Comparison of ENCODE assay signal across 8 cellular contexts in the genomic region with DNA sequence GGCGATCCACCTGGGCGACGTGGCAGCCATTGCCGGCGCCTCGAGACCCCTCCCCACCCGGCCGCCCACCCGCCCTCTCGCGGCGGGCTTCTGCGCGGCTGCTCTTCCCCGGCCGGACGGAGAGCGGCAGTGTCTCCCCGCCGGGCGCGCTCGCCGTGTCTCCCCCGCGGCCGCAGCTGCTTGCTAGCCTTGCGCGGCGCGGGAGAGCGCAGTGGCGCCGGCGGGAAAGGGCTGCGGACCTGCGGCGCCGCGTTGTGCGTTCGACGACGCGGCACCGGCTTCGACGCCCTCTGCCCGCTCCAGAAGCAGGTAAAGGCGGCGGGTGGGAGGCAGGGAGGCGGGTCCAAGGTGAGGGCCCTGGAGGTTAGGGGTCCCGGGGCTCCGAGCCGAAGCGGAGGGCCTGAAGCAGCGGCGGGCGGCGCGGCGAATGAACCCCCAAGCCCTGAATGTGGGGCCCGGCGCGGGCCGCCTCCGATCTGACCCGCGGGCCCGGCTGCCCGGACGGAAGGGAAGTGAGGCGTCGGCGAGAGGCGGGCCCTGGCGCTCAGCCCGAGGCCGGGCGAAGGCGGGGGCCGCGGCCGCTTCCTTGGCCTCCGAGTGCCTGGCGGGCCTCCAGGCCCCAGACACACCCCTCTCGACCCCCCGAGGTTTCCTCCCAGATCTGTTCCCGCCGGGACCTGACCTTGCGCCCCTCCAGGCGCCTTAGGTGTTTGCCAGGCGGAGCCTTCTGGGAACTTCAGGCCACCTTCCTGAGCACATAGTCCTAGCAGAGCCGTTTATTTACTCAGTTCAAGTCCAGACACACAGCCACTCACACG. TPM values are rescaled to one million over a fixed set of nuclear protein-coding genes. Genes with fewer than 3 reads are reported as not detected.
DNase-seq lines count a peak whose midpoint lies in the region; ATAC-seq, FAIRE-seq and TF ChIP-seq lines count a peak whose summit lies in the region.

A gene (plus strand): TSS at position 129 of the 818 bp plus-strand sequence. CDS start 40,491 bp downstream, outside the sequence.

- FAIRE-seq in H1 (lab: Jason Lieb, UNC): no peak

- no peak within 1 kb of the TSS for H3K23ac ChIP-seq in H1 (ENCODE audit: insufficient read length)

- no peaks in the 10 kb centered on the region for H4K20me1 ChIP-seq in H1 (replicated peaks in 1 of 2; ENCODE audit: control insufficient read depth in 1 of 2, insufficient read depth in 2 of 2, low read length in 2 of 2)

- peak within 1 kb of the TSS; percentile 98 for H4K5ac ChIP-seq in H1 (ENCODE audit: insufficient read length, low read depth, low read length)

- no peak within 1 kb of the TSS; the same call in 1 of the 2 replicates for H2BK12ac ChIP-seq in H1 (ENCODE audit: low read depth, low read length)

- intact Hi-C loops in CD4-positive, alpha-beta T cell (cut with DNase I, micrococcal nuclease): loop anchor here (1.0 to 10.0 kb wide), 14 partner anchors 65 to 840 kb away; a partner anchor contains a TSS

- peaks cover 40% of the 10 kb centered on the region for H3K4me1 Mint-ChIP-seq in CD4-positive, alpha-beta T cell (ENCODE audit: low read depth)

- peak; percentile 71 to 82 for TF ChIP-seq RAD21 in H1 (IDR thresholded peaks at IDR 0.05 in 1 of 2, conservative IDR thresholded peaks at IDR 0.05 in 1 of 2; ENCODE audit: low read depth in 2 of 2, low read length in 2 of 2)

- H3K4me1 ChIP-seq in H1 (replicated peaks in 1 of 4; ENCODE audit: control insufficient read depth in 3 of 4, insufficient read depth in 4 of 4, low read length in 3 of 4): peaks cover 0 to 12% (median 3%) of the 10 kb centered on the region in 4 experiments; a peak in 3 of 7 replicates
- peaks cover 14% of the 10 kb centered on the region for H3K4me1 ChIP-seq in mesodermal cell (ENCODE audit: control insufficient read depth, insufficient read depth, low read length, poor library complexity, severe bottlenecking)

- peak within 1 kb of the TSS; percentile 96 for H3K56ac ChIP-seq in H1 (replicated peaks; ENCODE audit: insufficient read length, low read depth, low read length)

- peaks cover 18% of the 10 kb centered on the region for H3K36me3 Mint-ChIP-seq in CD4-positive, alpha-beta T cell (ENCODE audit: low read depth)

- H3K14ac ChIP-seq in H1 (ENCODE audit: insufficient read length): no peak within 1 kb of the TSS

- peak within 1 kb of the TSS; percentile 99 for H4K8ac ChIP-seq in H1 (ENCODE audit: extremely low read depth, insufficient read depth, low read length)

- POLR2A ChIA-PET in CD4-positive, alpha-beta T cell (lab: Charles Lee): interaction anchor here (0.8 to 2.4 kb wide), 25 partner anchors 18 to 597 kb away, joined by 3 to 19 read pairs (median 4); a partner anchor contains a TSS
- POLR2A ChIA-PET in H1 (lab: Charles Lee; ENCODE audit: partially characterized antibody): interaction anchor here (0.5 to 2.6 kb wide), 37 partner anchors 11 to 693 kb away, joined by 3 to 29 read pairs (median 4); a partner anchor contains a TSS

- TF ChIP-seq EP300 in H1 (IDR thresholded peaks at IDR 0.05; ENCODE audit: borderline replicate concordance in 1 of 2, low read depth in 2 of 2, low read length in 2 of 2): 0 out of 3 replicates have a peak, but pooled peaks of 1 of the 2 experiments have one; percentile 51

- peak within 1 kb of the TSS; percentile 95 for H4K91ac ChIP-seq in H1 (replicated peaks; ENCODE audit: insufficient read length, low read length)

- H2AFZ ChIP-seq in H1 (ENCODE audit: low read length): peak within 1 kb of the TSS; percentile 72

- H3K9me3 ChIP-seq in CD4-positive, alpha-beta T cell (ENCODE audit: control insufficient read depth, low read length): no peaks in the 10 kb centered on the region
- H3K9me3 ChIP-seq in H1 (ENCODE audit: insufficient read depth in 2 of 2, low read depth in 1 of 2, low read length in 1 of 2) (no peaks in the 10 kb centered on the region), mesodermal cell (ENCODE audit: control insufficient read depth, low read length) (no peaks in the 10 kb centered on the region)

- H3K4me3 ChIP-seq in HL-60 (replicated peaks; ENCODE audit: insufficient read depth, low read length): peak within 1 kb of the TSS; percentile 64
- H3K4me3 ChIP-seq in H1 (ENCODE audit: extremely low read depth in 1 of 4, insufficient read depth in 2 of 4, low read depth in 3 of 4, low read length in 4 of 4): peak within 1 kb of the TSS; percentile 64 to 80 (median 76)
- H3K4me3 ChIP-seq in mesodermal cell (ENCODE audit: extremely low read depth, insufficient read depth, low read length, poor library complexity, severe bottlenecking): peak within 1 kb of the TSS; percentile 81

- H3K4me2 ChIP-seq in H1 (ENCODE audit: insufficient read depth in 1 of 2, low read depth in 2 of 2, low read length in 2 of 2): peak within 1 kb of the TSS; percentile 63 to 88

- peak within 1 kb of the TSS; percentile 95 for H3K4me3 Mint-ChIP-seq in CD4-positive, alpha-beta T cell

- H2BK120ac ChIP-seq in H1 (replicated peaks; ENCODE audit: low read depth, low read length): peak within 1 kb of the TSS; percentile 19

- TF ChIP-seq POLR2A in H1 (IDR thresholded peaks at IDR 0.05; ENCODE audit: control extremely low read depth in 1 of 2, low read depth in 2 of 2, low read length in 2 of 2): peak; percentile 78 to 82

- H2AK5ac ChIP-seq in H1 (ENCODE audit: low read depth, low read length): no peak within 1 kb of the TSS

- H3K79me2 ChIP-seq in H1 (ENCODE audit: control insufficient read depth in 1 of 2, insufficient read depth in 2 of 2, low read length in 2 of 2): peaks cover 0 to 36% of the 10 kb centered on the region in 2 experiments; a peak in 3 of 4 replicates

- H3K9ac ChIP-seq in H1 (replicated peaks in 1 of 4; ENCODE audit: extremely low read depth in 1 of 4, low read depth in 3 of 4, low read length in 3 of 4): peak within 1 kb of the TSS; percentile 87 to 92 (median 91)

- peak within 1 kb of the TSS; percentile 94 for H2BK5ac ChIP-seq in H1 (ENCODE audit: low read depth, low read length)

- TF ChIP-seq CTCF in CD4-positive, alpha-beta T cell (IDR thresholded peaks at IDR 0.05): peak; percentile 77
- TF ChIP-seq CTCF in HL-60 (IDR thresholded peaks at IDR 0.05; ENCODE audit: insufficient read depth, low read length): peak; percentile 32
- TF ChIP-seq CTCF in H1 (IDR thresholded peaks at IDR 0.05; ENCODE audit: control extremely low read depth in 1 of 3, insufficient read depth in 1 of 3, low read depth in 1 of 3, low read length in 3 of 3): peak; percentile 53 to 91 (median 62)

- no peak within 1 kb of the TSS for H2BK20ac ChIP-seq in H1 (ENCODE audit: low read length)

- peak; percentile 54 to 78 (median 66) for DNase-seq in CD4-positive, alpha-beta T cell
- DNase-seq in HL-60 (ENCODE audit: low read depth in 1 of 2, low spot score in 1 of 2) (peak; percentile 49 to 73), NOMO-1 (lab: John Stamatoyannopoulos, UW; ENCODE audit: unreplicated experiment in 2 of 2) (peak; percentile 60 to 75), H1 (ENCODE audit: low read depth in 1 of 2, low spot score in 2 of 2) (peak in 1 of 2 experiments; percentile 86)
- DNase-seq in activated CD8-positive, alpha-beta memory T cell treated with anti-CD3 and anti-CD28 coated beads for 4 hours (ENCODE audit: low read depth in 2 of 2): peak; percentile 37 to 38
- DNase-seq in stimulated activated CD8-positive, alpha-beta memory T cell treated with anti-CD3 and anti-CD28 coated beads, Interleukin-15, amount 100 ng/mL, for 4 hours (ENCODE audit: low read depth in 2 of 2): peak; percentile 37 to 56

- peak within 1 kb of the TSS; percentile 96 for H3K18ac ChIP-seq in H1 (ENCODE audit: extremely low read depth, low read length)

- H3K27me3 Mint-ChIP-seq in CD4-positive, alpha-beta T cell: no peaks in the 10 kb centered on the region

- 0 out of 2 replicates have a peak within 1 kb of the TSS, but pooled peaks have one; percentile 5 for H2BK15ac ChIP-seq in H1 (ENCODE audit: low read length)

- peaks cover 6% of the 10 kb centered on the region for H3K23me2 ChIP-seq in H1 (ENCODE audit: low read depth, low read length)

- H3K79me1 ChIP-seq in H1 (ENCODE audit: low read depth, low read length): 0 out of 2 replicates have a peak, but pooled peaks cover 2% of the 10 kb centered on the region

- peak; percentile 66 for ATAC-seq in CD4-positive, alpha-beta T cell (ENCODE audit: poor library complexity)
- peak; percentile 54 for ATAC-seq in GM19438 (IDR thresholded peaks at IDR 0.05; ENCODE audit: low read depth, unreplicated experiment)

- H3K36me3 ChIP-seq in H1 (ENCODE audit: control insufficient read depth in 2 of 4, insufficient read depth in 4 of 4, low read length in 3 of 4): peaks cover 0 to 3% (median 0%) of the 10 kb centered on the region in 4 experiments; a peak in 3 of 8 replicates
- peaks cover 22% of the 10 kb centered on the region for H3K36me3 ChIP-seq in mesodermal cell (ENCODE audit: control insufficient read depth, insufficient read depth, low read length)

- CTCF ChIA-PET in CD4-positive, alpha-beta T cell (lab: Charles Lee): interaction anchor here (0.6 to 2.0 kb wide), 19 partner anchors 10 to 598 kb away, joined by 3 to 10 read pairs (median 4); a partner anchor contains a TSS
- CTCF ChIA-PET in H1 (lab: Charles Lee; ENCODE audit: partially characterized antibody): interaction anchor here (1.0 to 1.3 kb wide), 5 partner anchors 10 to 595 kb away, joined by 3 to 4 read pairs (median 3); a partner anchor contains a TSS

- peak within 1 kb of the TSS; percentile 28 for H3K4ac ChIP-seq in H1 (replicated peaks; ENCODE audit: insufficient read length, low read depth, low read length)

- peak within 1 kb of the TSS; percentile 94 for H3K27ac Mint-ChIP-seq in CD4-positive, alpha-beta T cell

- peak within 1 kb of the TSS; percentile 89 for H3K27ac ChIP-seq in CD4-positive, alpha-beta T cell (ENCODE audit: low read depth, low read length)
- peak within 1 kb of the TSS; percentile 99 for H3K27ac ChIP-seq in HL-60 (replicated peaks)
- H3K27ac ChIP-seq in H1 (ENCODE audit: low read depth, low read length): peak within 1 kb of the TSS; percentile 91
- peak within 1 kb of the TSS; percentile 100 for H3K27ac ChIP-seq in mesodermal cell (ENCODE audit: low read depth, low read length, severe bottlenecking)

- WGBS in H1 (ENCODE audit: extremely low coverage in 1 of 2, insufficient coverage in 1 of 2, insufficient read length in 1 of 2, insufficient replicate concordance in 2 of 2, low coverage in 1 of 2, low lambda C conversion rate in 2 of 2, missing lambda C conversion rate in 1 of 2), 2 experiments: 2% methylated on average over 66 of the region's 95 CpGs; no CpG with 5 or more reads in 1 of the 2 experiments
- 0% methylated on average over 60 to 77 of the region's 95 CpGs for WGBS in mesodermal cell (ENCODE audit: insufficient coverage in 2 of 2), 2 experiments

- no peaks in the 10 kb centered on the region for H3K27me3 ChIP-seq in CD4-positive, alpha-beta T cell (ENCODE audit: control insufficient read depth, insufficient read depth, low read length)
- no peaks in the 10 kb centered on the region for H3K27me3 ChIP-seq in HL-60 (ENCODE audit: insufficient read depth, poor library complexity, severe bottlenecking)
- no peaks in the 10 kb centered on the region for H3K27me3 ChIP-seq in H1 (replicated peaks in 1 of 4; ENCODE audit: control insufficient read depth in 3 of 4, extremely low read depth in 1 of 4, insufficient read depth in 3 of 4, low read length in 3 of 4)

- no peaks in the 10 kb centered on the region for H3K9me3 Mint-ChIP-seq in CD4-positive, alpha-beta T cell

RNA-seq across cellular contexts. Expression of the gene that starts here (rescaled TPM):
- total RNA-seq in CD4-positive, alpha-beta T cell: 10 to 100 TPM; 21.7 to 25.2 TPM
- total RNA-seq in H1 (2021; fragmentation: NEBNext Ultra II Directional; extraction: Animal tissue kit (Norgen Biotek cat#: 25700)): 43.1 and 44.7 TPM in 2 replicates
- 3.3 and 4.4 TPM in 2 replicates for polyA plus RNA-seq in H1 (2011; rRNA removed)
- polyA plus RNA-seq in H1 (2011; cell fraction: cytosol; rRNA removed): 6.8 TPM
- polyA plus RNA-seq in H1 (2011; cell fraction: nucleus; rRNA removed): 6.3 TPM
- 5.5 to 13.8 TPM (median 8.4 TPM) in 4 replicates for polyA plus RNA-seq in H1 (2012, experiment 1 of 2)
- 0.75 TPM for polyA plus RNA-seq in H1 (2012, experiment 2 of 2)
- 20.8 TPM for polyA plus RNA-seq in H1 (2013, experiment 1 of 2)
- polyA plus RNA-seq in H1 (2013, experiment 2 of 2): 18.9 TPM
- 25.9 and 38.4 TPM in 2 replicates for polyA minus RNA-seq in H1 (2011; rRNA and poly(A)+ RNA removed)
- polyA minus RNA-seq in H1 (2011; cell fraction: cytosol; rRNA and poly(A)+ RNA removed): 19.3 TPM
- polyA minus RNA-seq in H1 (2011; cell fraction: nucleus; rRNA and poly(A)+ RNA removed): 64.5 TPM
- 23.0 TPM for polyA plus RNA-seq in mesodermal cell (2013, experiment 1 of 2)
- 25.4 TPM for polyA plus RNA-seq in mesodermal cell (2013, experiment 2 of 2)
